1 cellular context compared by ENCODE assay signal in the genomic region with DNA sequence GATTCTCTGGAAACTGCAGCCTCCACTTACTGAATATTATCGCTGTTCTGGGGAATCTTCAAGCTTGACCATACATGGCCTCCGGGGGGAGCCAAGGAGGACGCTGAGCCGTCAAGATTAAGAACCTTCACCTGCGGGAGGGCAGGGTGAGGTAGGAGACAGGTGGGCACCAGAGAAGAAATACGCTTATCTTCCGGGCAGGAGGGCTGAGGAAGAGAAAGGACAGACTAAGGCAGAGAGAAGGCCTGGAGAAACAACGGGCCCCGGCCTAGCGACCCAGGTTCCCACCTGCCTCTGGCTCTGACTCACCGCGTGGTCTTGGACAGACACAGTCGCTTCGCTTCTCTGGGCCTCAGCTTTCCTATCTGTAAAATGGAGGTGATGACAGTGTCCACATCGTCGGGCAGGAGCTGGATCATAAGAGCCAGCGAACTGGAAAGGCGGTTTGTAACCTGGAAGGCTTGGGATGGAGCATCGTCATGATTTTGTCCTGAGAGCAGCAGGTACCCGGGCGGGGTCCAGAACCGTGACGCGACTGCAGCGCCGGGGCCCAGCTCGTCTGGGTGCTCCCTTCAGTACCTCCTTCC.
TF ChIP-seq lines count a peak whose summit lies in the region.

No MANE protein-coding gene starts in this region.

TF ChIP-seq in H1, 55 proteins besides CTCF, POLR2A, EP300 and RAD21:
- TF ChIP-seq, protein P1, sequence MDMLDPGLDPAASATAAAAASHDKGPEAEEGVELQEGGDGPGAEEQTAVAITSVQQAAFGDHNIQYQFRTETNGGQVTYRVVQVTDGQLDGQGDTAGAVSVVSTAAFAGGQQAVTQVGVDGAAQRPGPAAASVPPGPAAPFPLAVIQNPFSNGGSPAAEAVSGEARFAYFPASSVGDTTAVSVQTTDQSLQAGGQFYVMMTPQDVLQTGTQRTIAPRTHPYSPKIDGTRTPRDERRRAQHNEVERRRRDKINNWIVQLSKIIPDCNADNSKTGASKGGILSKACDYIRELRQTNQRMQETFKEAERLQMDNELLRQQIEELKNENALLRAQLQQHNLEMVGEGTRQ (IDR thresholded peaks at IDR 0.05; ENCODE audit: low read length), result no peak
- TF ChIP-seq POU5F1 (IDR thresholded peaks at IDR 0.05; ENCODE audit: low read depth, low read length), result no peak
- TF ChIP-seq KDM1A (IDR thresholded peaks at IDR 0.05; ENCODE audit: borderline replicate concordance, low read length), result peak; percentile 79
- no peak for TF ChIP-seq RNF2 (IDR thresholded peaks at IDR 0.05; ENCODE audit: borderline replicate concordance, low read depth, low read length, missing control alignments, poor library complexity, severe bottlenecking)
- TF ChIP-seq, protein P2, sequence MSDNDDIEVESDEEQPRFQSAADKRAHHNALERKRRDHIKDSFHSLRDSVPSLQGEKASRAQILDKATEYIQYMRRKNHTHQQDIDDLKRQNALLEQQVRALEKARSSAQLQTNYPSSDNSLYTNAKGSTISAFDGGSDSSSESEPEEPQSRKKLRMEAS (IDR thresholded peaks at IDR 0.05), result peak; percentile 67
- no peak for TF ChIP-seq SP1 (IDR thresholded peaks at IDR 0.05; ENCODE audit: low read depth, low read length)
- peak; percentile 73 for TF ChIP-seq SAP30 (IDR thresholded peaks at IDR 0.05; ENCODE audit: insufficient read depth, insufficient replicate concordance, low read length)
- TF ChIP-seq HDAC2 (IDR thresholded peaks at IDR 0.05; ENCODE audit: borderline replicate concordance in 1 of 2, low read depth in 2 of 2, low read length in 2 of 2), result peak in 1 of 2 experiments; percentile 95; a peak in 2 of 4 replicates
